Comparison of ENCODE assay signal across 14 cellular contexts in genomic region chr6:104653786-104654185, GRCh38.
"Had no signal": no experiment of that assay in that cellular context is flagged by ENCODE, and none has a peak within 500 bp of the region (broad histone marks: within the 10 kb centered on the region; RNA-seq: fewer than 3 reads in every experiment).

No MANE protein-coding gene starts in this region.

- H3K36me3 ChIP-seq: adrenal gland, colonic mucosa, gastrocnemius medialis, left ventricle myocardium inferior, suprapubic skin, upper lobe of right lung had no signal

- H3K4me1 ChIP-seq: adrenal gland, colonic mucosa, gastrocnemius medialis, left ventricle myocardium inferior, suprapubic skin, upper lobe of right lung had no signal

- H3K4me3 ChIP-seq: adrenal gland, colonic mucosa, gastrocnemius medialis, left ventricle myocardium inferior, suprapubic skin, upper lobe of right lung had no signal

- H3K9me3 ChIP-seq: adrenal gland, colonic mucosa, gastrocnemius medialis, upper lobe of right lung had no signal

- H3K27me3 ChIP-seq: adrenal gland, colonic mucosa, gastrocnemius medialis, suprapubic skin, upper lobe of right lung had no signal

- H3K27ac ChIP-seq: adrenal gland, colonic mucosa, gastrocnemius medialis, left ventricle myocardium inferior, suprapubic skin, upper lobe of right lung had no signal

- DNase-seq: activated CD4-positive, alpha-beta T cell treated with anti-CD3 and anti-CD28 coated beads, Interleukin-2, amount 50 U/mL, for 1 hour; activated naive CD4-positive, alpha-beta T cell treated with anti-CD3 and anti-CD28 coated beads, Interleukin-2, amount 50 U/mL, for 16 hours; activated T-cell treated with anti-CD3 and anti-CD28 coated beads for 4 hours; adrenal gland; colonic mucosa; effector CD8-positive, alpha-beta T cell; gastrocnemius medialis; kidney; left ventricle myocardium inferior; mesendoderm; stimulated activated CD4-positive, alpha-beta T cell treated with anti-CD3 and anti-CD28 coated beads, Interleukin-2, amount 100 ng/mL, for 48 hours; stimulated activated naive CD8-positive, alpha-beta T cell treated with anti-CD3 and anti-CD28 coated beads, Interleukin-15, Interleukin-2, amounts not matched to agents 100 U/mL and 50 U/mL, for 24 hours; upper lobe of right lung had no signal
